1 cellular context compared by ENCODE assay signal in the genomic region with DNA sequence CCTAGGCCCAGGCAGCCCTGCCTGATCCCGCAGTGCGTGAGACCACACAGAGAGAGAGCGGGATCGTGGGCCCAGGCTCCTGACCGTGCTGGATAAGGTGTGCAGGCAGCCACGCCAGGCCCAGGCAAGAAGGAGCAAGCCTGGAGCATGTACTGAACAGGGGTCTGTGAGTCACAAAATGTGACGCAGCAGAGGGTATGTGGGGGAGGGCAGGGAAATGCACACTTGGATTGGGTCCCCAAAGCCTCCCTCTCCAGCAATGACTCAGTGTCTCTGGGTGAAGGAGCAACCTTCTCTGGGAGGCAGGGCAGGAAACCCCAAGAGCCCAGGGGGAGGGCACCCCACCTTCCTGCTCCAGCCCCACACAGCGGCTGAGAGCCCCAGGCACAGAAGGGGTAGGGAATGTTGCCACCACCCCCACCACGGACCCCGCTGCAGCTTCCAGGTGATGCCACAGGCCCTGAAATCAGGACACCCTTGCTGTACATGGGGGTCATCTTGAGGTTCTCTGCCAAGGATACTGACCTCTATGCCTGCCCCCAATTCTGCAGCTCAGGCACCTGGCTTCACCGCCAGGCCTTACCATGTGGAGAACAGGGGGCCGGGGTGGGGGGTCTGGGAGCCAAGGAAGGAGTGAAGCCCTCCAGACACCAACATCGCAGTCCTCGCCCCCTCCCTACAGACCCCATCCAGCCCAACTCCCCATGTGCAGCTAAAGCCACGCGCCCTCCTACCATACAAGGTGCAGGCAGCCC.
TF ChIP-seq lines count a peak whose summit lies in the region.

No MANE protein-coding gene starts in this region.

TF ChIP-seq in WTC11, 78 proteins besides CTCF, POLR2A, EP300 and RAD21 (continued from another document):
- TF ChIP-seq NFYB (CRISPR knock-in tag; conservative IDR thresholded peaks at IDR 0.05; ENCODE audit: low read depth) (no peak), CBFB (CRISPR knock-in tag; IDR thresholded peaks at IDR 0.05; ENCODE audit: low read depth) (no peak), TEAD1 (CRISPR knock-in tag; IDR thresholded peaks at IDR 0.05) (no peak), ETV6 (CRISPR knock-in tag; IDR thresholded peaks at IDR 0.05) (no peak), ZNF138 (CRISPR knock-in tag; conservative IDR thresholded peaks at IDR 0.05) (no peak), CREM (CRISPR knock-in tag; IDR thresholded peaks at IDR 0.05) (no peak), NFATC4 (CRISPR knock-in tag; IDR thresholded peaks at IDR 0.05) (no peak), GTF2I (CRISPR knock-in tag; conservative IDR thresholded peaks at IDR 0.05) (no peak), ZNF121 (CRISPR knock-in tag; IDR thresholded peaks at IDR 0.05) (no peak)
- TF ChIP-seq, protein P1, sequence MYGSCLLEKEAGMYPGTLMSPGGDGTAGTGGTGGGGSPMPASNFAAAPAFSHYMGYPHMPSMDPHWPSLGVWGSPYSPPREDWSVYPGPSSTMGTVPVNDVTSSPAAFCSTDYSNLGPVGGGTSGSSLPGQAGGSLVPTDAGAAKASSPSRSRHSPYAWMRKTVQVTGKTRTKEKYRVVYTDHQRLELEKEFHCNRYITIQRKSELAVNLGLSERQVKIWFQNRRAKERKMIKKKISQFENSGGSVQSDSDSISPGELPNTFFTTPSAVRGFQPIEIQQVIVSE (CRISPR knock-in tag; IDR thresholded peaks at IDR 0.05; ENCODE audit: borderline replicate concordance), result no peak
- TF ChIP-seq, protein P2, sequence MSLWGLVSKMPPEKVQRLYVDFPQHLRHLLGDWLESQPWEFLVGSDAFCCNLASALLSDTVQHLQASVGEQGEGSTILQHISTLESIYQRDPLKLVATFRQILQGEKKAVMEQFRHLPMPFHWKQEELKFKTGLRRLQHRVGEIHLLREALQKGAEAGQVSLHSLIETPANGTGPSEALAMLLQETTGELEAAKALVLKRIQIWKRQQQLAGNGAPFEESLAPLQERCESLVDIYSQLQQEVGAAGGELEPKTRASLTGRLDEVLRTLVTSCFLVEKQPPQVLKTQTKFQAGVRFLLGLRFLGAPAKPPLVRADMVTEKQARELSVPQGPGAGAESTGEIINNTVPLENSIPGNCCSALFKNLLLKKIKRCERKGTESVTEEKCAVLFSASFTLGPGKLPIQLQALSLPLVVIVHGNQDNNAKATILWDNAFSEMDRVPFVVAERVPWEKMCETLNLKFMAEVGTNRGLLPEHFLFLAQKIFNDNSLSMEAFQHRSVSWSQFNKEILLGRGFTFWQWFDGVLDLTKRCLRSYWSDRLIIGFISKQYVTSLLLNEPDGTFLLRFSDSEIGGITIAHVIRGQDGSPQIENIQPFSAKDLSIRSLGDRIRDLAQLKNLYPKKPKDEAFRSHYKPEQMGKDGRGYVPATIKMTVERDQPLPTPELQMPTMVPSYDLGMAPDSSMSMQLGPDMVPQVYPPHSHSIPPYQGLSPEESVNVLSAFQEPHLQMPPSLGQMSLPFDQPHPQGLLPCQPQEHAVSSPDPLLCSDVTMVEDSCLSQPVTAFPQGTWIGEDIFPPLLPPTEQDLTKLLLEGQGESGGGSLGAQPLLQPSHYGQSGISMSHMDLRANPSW (CRISPR knock-in tag; conservative IDR thresholded peaks at IDR 0.05; ENCODE audit: low read depth), result no peak
